In the genomic region with DNA sequence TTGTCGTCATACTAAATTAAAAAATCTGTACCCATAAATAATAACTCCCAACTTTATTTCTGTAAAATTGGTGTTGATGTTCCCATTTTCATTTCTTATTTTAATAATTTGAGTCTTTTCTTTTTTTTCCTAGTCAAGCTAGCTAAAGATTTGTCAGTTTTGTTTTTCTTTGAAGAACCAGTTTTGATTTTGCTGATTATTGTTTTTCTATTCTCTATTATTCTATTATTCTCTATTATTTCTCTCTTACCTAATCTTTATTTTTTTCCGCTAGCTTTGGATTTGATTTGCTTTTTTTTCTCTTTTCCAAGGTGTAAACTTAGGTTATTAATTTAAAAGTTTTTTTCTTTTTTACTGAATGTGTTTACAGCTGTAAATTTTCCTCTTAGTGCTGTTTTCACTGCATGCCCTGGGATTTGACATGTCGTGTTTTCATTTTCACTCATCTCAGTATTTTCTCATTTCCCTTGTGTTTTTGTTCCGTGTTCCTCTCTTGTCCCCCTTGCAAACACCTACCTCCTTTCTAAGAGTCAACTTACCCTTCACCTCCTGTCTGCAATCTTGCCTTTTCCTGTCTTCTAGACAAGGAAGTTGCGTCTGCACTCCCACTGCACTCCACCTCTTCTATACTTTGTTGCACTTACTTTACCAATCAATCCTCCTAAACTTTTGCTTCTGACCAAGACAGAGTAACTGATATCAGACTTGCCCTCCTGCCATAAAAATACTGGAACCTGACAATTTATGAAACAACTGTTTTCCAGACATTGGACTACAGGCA, we compare ENCODE assay signal across 1 cellular context.
A peak's percentile ranks its signal among the peaks of the same experiment; 100 is the strongest.
TF ChIP-seq lines count a peak whose summit lies in the region.

No MANE protein-coding gene starts in this region.

TF ChIP-seq in GM12891, 5 proteins besides CTCF, POLR2A, EP300 and RAD21:
- no peak for TF ChIP-seq TAF1 (IDR thresholded peaks at IDR 0.05; ENCODE audit: low read depth, low read length)
- no peak for TF ChIP-seq POU2F2 (IDR thresholded peaks at IDR 0.05; ENCODE audit: low read depth, low read length)
- peak; percentile 22; the same call in 1 of the 2 replicates for TF ChIP-seq SPI1 (IDR thresholded peaks at IDR 0.05; ENCODE audit: low read depth, low read length)
- no peak for TF ChIP-seq PAX5 (IDR thresholded peaks at IDR 0.05; ENCODE audit: insufficient read depth, low read length, severe bottlenecking)
- no peak for TF ChIP-seq POLR2AphosphoS5 (IDR thresholded peaks at IDR 0.05; ENCODE audit: low read depth, low read length)
